Comparison of ENCODE assay signal across 8 cellular contexts in genomic region chr5:179907570-179908324, GRCh38. TPM values are rescaled to one million over a fixed set of nuclear protein-coding genes. Genes with fewer than 3 reads are reported as not detected.
DNase-seq lines count a peak whose midpoint lies in the region; ATAC-seq, FAIRE-seq and TF ChIP-seq lines count a peak whose summit lies in the region.

TBC1D9B (minus strand) TSS chr5:179907897; CDS start chr5:179907821, 76 bp downstream.

- DNase-seq in D341Med (ENCODE audit: low spot score) (peak; percentile 96), HL-60 (ENCODE audit: low read depth in 1 of 2, low spot score in 1 of 2) (peak; percentile 58 to 63), SJSA1 (ENCODE audit: low read depth in 1 of 2, low spot score in 2 of 2) (peak in 1 of 2 experiments; percentile 82), frontal cortex (ENCODE audit: low spot score in 2 of 2) (peak; percentile 86 to 87)
- peak; percentile 71 for DNase-seq in activated naive CD4-positive, alpha-beta T cell treated with Interleukin-2 at 50 U/mL for 16 hours

- H3K36me3 ChIP-seq in SJSA1 (peaks cover 44% of the 10 kb centered on the region), neutrophil (peaks cover 16% of the 10 kb centered on the region)

- peak within 1 kb of the TSS; percentile 83 for H3K27ac ChIP-seq in HL-60 (replicated peaks)
- peak within 1 kb of the TSS; percentile 55; the same call in 1 of the 2 replicates for H3K27ac ChIP-seq in SJSA1
- peak within 1 kb of the TSS; percentile 62 for H3K27ac ChIP-seq in neutrophil

- H3K27me3 ChIP-seq in HL-60 (ENCODE audit: insufficient read depth, poor library complexity, severe bottlenecking) (no peaks in the 10 kb centered on the region), SJSA1 (replicated peaks) (no peaks in the 10 kb centered on the region), neutrophil (no peaks in the 10 kb centered on the region)

- H3K4me3 ChIP-seq in HL-60 (replicated peaks; ENCODE audit: insufficient read depth, low read length), result peak within 1 kb of the TSS; percentile 74
- peak within 1 kb of the TSS; percentile 88 for H3K4me3 ChIP-seq in SJSA1
- peak within 1 kb of the TSS; percentile 58 to 62 for H3K4me3 ChIP-seq in neutrophil (ENCODE audit: low read depth in 1 of 2, low read length in 1 of 2)

- TF ChIP-seq CTCF in HL-60 (IDR thresholded peaks at IDR 0.05; ENCODE audit: insufficient read depth, low read length) (no peak), neutrophil (IDR thresholded peaks at IDR 0.05) (peak; percentile 79), subcutaneous adipose tissue (IDR thresholded peaks at IDR 0.05; ENCODE audit: low read depth) (no peak)

- H3K4me1 ChIP-seq in SJSA1 (replicated peaks) (peaks cover 16% of the 10 kb centered on the region), neutrophil (ENCODE audit: control insufficient read depth in 1 of 2, insufficient read depth in 1 of 2, low read depth in 1 of 2, low read length in 1 of 2) (peaks cover 21 to 22% of the 10 kb centered on the region in 2 experiments)

- peak; percentile 80 for ATAC-seq in GM19455 (IDR thresholded peaks at IDR 0.05; ENCODE audit: unreplicated experiment)

- H3K9me3 ChIP-seq in SJSA1 (replicated peaks), result 0 out of 2 replicates have a peak, but pooled peaks cover 3% of the 10 kb centered on the region
- H3K9me3 ChIP-seq in neutrophil, result no peaks in the 10 kb centered on the region

- FAIRE-seq in frontal cortex (lab: Jason Lieb, UNC), result no peak

RNA-seq across cellular contexts. Expression of gene TBC1D9B, which starts in this region (rescaled TPM):
- 41.9 and 43.2 TPM in 2 replicates for total RNA-seq in SJSA1 (2014; rRNA removed; shearing (Covaris generic))
- 24.1 TPM for total RNA-seq in frontal cortex
- 100 to 1,000 TPM in 3 of 4 donors, 10 to 100 TPM in 1; 87.6 to 142 (median 122) TPM for total RNA-seq in subcutaneous adipose tissue
